Comparison of ENCODE assay signal across 1 cellular context in the genomic region with DNA sequence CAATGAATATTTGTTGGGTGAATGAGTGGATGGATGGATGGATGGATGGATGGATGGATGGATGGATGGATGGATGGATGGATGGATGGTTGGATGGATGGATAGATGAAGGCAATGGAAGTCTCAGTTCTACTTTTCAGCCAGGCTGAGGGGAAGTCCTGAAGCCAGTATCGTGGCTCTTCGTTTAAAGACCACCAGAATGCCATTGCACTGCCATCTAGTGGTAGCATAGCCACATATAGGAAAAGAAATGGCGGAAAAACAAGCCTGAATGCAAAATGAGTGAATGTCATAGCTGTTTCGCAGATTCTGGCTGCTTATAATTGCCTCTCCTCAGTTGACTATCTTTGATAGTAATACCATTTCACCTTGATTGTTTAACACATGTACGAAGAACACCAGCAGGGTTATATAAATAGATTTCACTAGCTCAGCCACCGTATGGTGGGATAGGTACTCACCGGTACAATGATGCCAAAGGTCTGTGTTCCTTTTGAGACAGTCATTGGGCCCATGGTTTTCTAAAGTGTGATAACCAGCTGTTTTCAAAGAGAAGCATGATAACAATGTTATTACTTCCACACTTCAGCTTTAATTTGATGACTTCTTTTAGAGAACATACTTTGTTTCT.
TF ChIP-seq lines count a peak whose summit lies in the region.

No MANE protein-coding gene starts in this region.

TF ChIP-seq in K562, 482 proteins besides CTCF, POLR2A, EP300 and RAD21 (continued from another document):
- TF ChIP-seq, protein P1, sequence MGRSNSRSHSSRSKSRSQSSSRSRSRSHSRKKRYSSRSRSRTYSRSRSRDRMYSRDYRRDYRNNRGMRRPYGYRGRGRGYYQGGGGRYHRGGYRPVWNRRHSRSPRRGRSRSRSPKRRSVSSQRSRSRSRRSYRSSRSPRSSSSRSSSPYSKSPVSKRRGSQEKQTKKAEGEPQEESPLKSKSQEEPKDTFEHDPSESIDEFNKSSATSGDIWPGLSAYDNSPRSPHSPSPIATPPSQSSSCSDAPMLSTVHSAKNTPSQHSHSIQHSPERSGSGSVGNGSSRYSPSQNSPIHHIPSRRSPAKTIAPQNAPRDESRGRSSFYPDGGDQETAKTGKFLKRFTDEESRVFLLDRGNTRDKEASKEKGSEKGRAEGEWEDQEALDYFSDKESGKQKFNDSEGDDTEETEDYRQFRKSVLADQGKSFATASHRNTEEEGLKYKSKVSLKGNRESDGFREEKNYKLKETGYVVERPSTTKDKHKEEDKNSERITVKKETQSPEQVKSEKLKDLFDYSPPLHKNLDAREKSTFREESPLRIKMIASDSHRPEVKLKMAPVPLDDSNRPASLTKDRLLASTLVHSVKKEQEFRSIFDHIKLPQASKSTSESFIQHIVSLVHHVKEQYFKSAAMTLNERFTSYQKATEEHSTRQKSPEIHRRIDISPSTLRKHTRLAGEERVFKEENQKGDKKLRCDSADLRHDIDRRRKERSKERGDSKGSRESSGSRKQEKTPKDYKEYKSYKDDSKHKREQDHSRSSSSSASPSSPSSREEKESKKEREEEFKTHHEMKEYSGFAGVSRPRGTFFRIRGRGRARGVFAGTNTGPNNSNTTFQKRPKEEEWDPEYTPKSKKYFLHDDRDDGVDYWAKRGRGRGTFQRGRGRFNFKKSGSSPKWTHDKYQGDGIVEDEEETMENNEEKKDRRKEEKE (IDR thresholded peaks at IDR 0.05; ENCODE audit: borderline replicate concordance in 1 of 2, control insufficient read depth in 1 of 2, low read depth in 2 of 2, low read length in 1 of 2), result no peak
- TF ChIP-seq, protein P2, sequence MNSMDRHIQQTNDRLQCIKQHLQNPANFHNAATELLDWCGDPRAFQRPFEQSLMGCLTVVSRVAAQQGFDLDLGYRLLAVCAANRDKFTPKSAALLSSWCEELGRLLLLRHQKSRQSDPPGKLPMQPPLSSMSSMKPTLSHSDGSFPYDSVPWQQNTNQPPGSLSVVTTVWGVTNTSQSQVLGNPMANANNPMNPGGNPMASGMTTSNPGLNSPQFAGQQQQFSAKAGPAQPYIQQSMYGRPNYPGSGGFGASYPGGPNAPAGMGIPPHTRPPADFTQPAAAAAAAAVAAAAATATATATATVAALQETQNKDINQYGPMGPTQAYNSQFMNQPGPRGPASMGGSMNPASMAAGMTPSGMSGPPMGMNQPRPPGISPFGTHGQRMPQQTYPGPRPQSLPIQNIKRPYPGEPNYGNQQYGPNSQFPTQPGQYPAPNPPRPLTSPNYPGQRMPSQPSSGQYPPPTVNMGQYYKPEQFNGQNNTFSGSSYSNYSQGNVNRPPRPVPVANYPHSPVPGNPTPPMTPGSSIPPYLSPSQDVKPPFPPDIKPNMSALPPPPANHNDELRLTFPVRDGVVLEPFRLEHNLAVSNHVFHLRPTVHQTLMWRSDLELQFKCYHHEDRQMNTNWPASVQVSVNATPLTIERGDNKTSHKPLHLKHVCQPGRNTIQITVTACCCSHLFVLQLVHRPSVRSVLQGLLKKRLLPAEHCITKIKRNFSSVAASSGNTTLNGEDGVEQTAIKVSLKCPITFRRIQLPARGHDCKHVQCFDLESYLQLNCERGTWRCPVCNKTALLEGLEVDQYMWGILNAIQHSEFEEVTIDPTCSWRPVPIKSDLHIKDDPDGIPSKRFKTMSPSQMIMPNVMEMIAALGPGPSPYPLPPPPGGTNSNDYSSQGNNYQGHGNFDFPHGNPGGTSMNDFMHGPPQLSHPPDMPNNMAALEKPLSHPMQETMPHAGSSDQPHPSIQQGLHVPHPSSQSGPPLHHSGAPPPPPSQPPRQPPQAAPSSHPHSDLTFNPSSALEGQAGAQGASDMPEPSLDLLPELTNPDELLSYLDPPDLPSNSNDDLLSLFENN (IDR thresholded peaks at IDR 0.05; ENCODE audit: low read depth in 2 of 2, low read length in 2 of 2), result no peak
- peak; percentile 66 for TF ChIP-seq SMC3 (conservative IDR thresholded peaks at IDR 0.05; ENCODE audit: insufficient read depth, low read depth, low read length)
- peak in 1 of 3 experiments; percentile 68 for TF ChIP-seq YY1 (IDR thresholded peaks at IDR 0.05; ENCODE audit: borderline replicate concordance in 1 of 3, control insufficient read depth in 1 of 3, extremely low read depth in 1 of 3, insufficient read depth in 3 of 3, insufficient read length in 1 of 3, insufficient replicate concordance in 2 of 3, low read depth in 1 of 3, low read length in 2 of 3)
- TF ChIP-seq, protein P3, sequence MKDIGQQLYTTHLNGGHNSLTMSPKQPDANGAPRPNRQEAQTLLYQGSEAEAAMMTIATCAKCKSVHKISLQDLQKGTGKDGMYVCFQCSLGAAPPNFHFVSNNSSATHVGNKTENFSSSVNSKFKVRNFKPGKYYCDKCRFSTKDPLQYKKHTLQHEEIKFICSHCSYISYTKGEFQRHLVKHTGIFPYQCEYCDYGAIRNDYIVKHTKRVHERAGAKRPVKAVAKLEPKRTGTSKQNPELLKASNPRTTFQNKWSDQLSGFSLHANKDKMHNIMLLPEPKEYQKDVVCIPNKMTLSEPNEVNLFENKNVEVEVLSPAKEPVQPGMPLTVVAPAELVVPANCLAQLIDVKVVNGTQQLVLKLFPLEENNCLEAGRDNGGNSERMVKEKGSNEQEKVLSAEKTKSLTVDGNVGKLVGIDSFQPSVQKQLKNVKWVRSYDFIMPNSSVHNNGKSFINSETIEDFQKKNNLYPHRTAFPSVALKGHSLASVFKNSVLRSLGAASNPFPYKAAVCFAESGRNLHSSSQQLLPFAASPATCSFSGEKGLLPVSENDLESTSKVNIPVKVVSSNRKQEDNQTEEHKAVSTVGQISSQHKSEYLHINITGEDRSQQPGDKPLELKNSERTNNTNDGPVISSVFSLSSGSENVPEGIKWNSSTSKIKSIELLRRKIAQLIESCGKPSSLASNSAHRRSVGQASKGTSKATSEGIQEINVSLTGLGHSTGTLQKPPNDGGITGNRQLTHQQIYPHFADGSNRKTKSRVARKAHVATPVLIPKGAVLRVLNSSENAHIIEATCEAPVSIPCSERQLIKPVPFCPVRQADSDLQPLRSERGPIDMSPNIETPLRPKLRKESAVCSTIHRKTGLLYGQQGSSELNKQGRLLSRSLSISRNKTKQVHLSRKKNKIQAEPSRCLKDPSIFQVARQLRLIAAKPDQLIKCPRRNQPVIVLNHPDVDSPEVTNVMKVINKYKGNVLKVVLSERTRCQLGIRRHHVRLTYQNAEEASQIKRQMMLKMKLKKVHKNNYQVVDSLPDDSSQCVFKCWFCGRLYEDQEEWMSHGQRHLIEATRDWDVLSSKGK (CRISPR knock-in tag; IDR thresholded peaks at IDR 0.05), result no peak
- TF ChIP-seq, protein P4, sequence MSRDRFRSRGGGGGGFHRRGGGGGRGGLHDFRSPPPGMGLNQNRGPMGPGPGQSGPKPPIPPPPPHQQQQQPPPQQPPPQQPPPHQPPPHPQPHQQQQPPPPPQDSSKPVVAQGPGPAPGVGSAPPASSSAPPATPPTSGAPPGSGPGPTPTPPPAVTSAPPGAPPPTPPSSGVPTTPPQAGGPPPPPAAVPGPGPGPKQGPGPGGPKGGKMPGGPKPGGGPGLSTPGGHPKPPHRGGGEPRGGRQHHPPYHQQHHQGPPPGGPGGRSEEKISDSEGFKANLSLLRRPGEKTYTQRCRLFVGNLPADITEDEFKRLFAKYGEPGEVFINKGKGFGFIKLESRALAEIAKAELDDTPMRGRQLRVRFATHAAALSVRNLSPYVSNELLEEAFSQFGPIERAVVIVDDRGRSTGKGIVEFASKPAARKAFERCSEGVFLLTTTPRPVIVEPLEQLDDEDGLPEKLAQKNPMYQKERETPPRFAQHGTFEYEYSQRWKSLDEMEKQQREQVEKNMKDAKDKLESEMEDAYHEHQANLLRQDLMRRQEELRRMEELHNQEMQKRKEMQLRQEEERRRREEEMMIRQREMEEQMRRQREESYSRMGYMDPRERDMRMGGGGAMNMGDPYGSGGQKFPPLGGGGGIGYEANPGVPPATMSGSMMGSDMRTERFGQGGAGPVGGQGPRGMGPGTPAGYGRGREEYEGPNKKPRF (IDR thresholded peaks at IDR 0.05; ENCODE audit: low read depth, low read length), result no peak
- TF ChIP-seq BMI1 (IDR thresholded peaks at IDR 0.05; ENCODE audit: low read length), result no peak
- peak; percentile 12; the same call in 1 of the 2 replicates for TF ChIP-seq RB1 (IDR thresholded peaks at IDR 0.05; ENCODE audit: low read depth)
- TF ChIP-seq PRMT5 (CRISPR knock-in tag; IDR thresholded peaks at IDR 0.05), result no peak
- TF ChIP-seq, protein P5, sequence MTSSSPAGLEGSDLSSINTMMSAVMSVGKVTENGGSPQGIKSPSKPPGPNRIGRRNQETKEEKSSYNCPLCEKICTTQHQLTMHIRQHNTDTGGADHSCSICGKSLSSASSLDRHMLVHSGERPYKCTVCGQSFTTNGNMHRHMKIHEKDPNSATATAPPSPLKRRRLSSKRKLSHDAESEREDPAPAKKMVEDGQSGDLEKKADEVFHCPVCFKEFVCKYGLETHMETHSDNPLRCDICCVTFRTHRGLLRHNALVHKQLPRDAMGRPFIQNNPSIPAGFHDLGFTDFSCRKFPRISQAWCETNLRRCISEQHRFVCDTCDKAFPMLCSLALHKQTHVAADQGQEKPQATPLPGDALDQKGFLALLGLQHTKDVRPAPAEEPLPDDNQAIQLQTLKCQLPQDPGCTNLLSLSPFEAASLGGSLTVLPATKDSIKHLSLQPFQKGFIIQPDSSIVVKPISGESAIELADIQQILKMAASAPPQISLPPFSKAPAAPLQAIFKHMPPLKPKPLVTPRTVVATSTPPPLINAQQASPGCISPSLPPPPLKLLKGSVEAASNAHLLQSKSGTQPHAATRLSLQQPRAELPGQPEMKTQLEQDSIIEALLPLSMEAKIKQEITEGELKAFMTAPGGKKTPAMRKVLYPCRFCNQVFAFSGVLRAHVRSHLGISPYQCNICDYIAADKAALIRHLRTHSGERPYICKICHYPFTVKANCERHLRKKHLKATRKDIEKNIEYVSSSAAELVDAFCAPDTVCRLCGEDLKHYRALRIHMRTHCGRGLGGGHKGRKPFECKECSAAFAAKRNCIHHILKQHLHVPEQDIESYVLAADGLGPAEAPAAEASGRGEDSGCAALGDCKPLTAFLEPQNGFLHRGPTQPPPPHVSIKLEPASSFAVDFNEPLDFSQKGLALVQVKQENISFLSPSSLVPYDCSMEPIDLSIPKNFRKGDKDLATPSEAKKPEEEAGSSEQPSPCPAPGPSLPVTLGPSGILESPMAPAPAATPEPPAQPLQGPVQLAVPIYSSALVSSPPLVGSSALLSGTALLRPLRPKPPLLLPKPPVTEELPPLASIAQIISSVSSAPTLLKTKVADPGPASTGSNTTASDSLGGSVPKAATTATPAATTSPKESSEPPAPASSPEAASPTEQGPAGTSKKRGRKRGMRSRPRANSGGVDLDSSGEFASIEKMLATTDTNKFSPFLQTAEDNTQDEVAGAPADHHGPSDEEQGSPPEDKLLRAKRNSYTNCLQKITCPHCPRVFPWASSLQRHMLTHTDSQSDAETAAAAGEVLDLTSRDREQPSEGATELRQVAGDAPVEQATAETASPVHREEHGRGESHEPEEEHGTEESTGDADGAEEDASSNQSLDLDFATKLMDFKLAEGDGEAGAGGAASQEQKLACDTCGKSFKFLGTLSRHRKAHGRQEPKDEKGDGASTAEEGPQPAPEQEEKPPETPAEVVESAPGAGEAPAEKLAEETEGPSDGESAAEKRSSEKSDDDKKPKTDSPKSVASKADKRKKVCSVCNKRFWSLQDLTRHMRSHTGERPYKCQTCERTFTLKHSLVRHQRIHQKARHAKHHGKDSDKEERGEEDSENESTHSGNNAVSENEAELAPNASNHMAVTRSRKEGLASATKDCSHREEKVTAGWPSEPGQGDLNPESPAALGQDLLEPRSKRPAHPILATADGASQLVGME (CRISPR knock-in tag; IDR thresholded peaks at IDR 0.05), result no peak
- TF ChIP-seq, protein P6, sequence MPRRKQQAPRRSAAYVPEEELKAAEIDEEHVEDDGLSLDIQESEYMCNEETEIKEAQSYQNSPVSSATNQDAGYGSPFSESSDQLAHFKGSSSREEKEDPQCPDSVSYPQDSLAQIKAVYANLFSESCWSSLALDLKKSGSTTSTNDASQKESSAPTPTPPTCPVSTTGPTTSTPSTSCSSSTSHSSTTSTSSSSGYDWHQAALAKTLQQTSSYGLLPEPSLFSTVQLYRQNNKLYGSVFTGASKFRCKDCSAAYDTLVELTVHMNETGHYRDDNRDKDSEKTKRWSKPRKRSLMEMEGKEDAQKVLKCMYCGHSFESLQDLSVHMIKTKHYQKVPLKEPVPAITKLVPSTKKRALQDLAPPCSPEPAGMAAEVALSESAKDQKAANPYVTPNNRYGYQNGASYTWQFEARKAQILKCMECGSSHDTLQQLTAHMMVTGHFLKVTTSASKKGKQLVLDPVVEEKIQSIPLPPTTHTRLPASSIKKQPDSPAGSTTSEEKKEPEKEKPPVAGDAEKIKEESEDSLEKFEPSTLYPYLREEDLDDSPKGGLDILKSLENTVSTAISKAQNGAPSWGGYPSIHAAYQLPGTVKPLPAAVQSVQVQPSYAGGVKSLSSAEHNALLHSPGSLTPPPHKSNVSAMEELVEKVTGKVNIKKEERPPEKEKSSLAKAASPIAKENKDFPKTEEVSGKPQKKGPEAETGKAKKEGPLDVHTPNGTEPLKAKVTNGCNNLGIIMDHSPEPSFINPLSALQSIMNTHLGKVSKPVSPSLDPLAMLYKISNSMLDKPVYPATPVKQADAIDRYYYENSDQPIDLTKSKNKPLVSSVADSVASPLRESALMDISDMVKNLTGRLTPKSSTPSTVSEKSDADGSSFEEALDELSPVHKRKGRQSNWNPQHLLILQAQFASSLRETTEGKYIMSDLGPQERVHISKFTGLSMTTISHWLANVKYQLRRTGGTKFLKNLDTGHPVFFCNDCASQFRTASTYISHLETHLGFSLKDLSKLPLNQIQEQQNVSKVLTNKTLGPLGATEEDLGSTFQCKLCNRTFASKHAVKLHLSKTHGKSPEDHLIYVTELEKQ (CRISPR knock-in tag; IDR thresholded peaks at IDR 0.05), result no peak
- TF ChIP-seq ZNF79 (CRISPR knock-in tag; IDR thresholded peaks at IDR 0.05; ENCODE audit: low read depth), result no peak
- no peak for TF ChIP-seq SPI1 (IDR thresholded peaks at IDR 0.05; ENCODE audit: borderline replicate concordance, low read depth, low read length)
- no peak for TF ChIP-seq ZNF717 (CRISPR knock-in tag; IDR thresholded peaks at IDR 0.05)
- no peak for TF ChIP-seq FOXP1 (CRISPR knock-in tag; IDR thresholded peaks at IDR 0.05)
- no peak for TF ChIP-seq KAT8 (IDR thresholded peaks at IDR 0.05; ENCODE audit: low read depth)
- no peak for TF ChIP-seq SNRNP70 (optimal IDR thresholded peaks at IDR 0.05; ENCODE audit: low read depth, low read length)
- TF ChIP-seq, protein P7, sequence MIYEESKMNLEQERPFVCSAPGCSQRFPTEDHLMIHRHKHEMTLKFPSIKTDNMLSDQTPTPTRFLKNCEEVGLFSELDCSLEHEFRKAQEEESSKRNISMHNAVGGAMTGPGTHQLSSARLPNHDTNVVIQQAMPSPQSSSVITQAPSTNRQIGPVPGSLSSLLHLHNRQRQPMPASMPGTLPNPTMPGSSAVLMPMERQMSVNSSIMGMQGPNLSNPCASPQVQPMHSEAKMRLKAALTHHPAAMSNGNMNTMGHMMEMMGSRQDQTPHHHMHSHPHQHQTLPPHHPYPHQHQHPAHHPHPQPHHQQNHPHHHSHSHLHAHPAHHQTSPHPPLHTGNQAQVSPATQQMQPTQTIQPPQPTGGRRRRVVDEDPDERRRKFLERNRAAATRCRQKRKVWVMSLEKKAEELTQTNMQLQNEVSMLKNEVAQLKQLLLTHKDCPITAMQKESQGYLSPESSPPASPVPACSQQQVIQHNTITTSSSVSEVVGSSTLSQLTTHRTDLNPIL (CRISPR knock-in tag; IDR thresholded peaks at IDR 0.05), result no peak
